In genomic region chr1:18881642-18882431, GRCh38 we compare ENCODE assay signal across 36 cellular contexts. TPM values are rescaled to one million over a fixed set of nuclear protein-coding genes. Genes with fewer than 3 reads are reported as not detected.
"Had no signal": no experiment of that assay in that cellular context is flagged by ENCODE, and none has a peak within 500 bp of the region (broad histone marks: within the 10 kb centered on the region; RNA-seq: fewer than 3 reads in every experiment).

No MANE protein-coding gene starts in this region.

- H3K4me3 ChIP-seq: heart right ventricle, left ventricle myocardium inferior, lung, ovary, right atrium auricular region, spleen, thoracic aorta, vagina had no signal

- H3K4me1 Mint-ChIP-seq: endodermal cell, T-helper 17 cell had no signal

- H3K27me3 Mint-ChIP-seq: dendritic cell treated with granulocyte-macrophage colony-stimulating factor and Interleukin-4, amounts not matched to agents 40 ng/mL and 50 ng/mL, for 4 days; T-helper 17 cell had no signal

- DNase-seq: activated CD4-positive, alpha-beta T cell treated with anti-CD3 and anti-CD28 coated beads for 48 hours; activated CD4-positive, alpha-beta T cell treated with anti-CD3 and anti-CD28 coated beads, Interleukin-2, amount 50 U/mL, for 48 hours; activated CD8-positive, alpha-beta memory T cell treated with anti-CD3 and anti-CD28 coated beads for 24 hours; activated CD8-positive, alpha-beta memory T cell treated with anti-CD3 and anti-CD28 coated beads, Interleukin-2, amount 50 U/mL, for 4 hours; activated effector memory CD4-positive, alpha-beta T cell treated with anti-CD3 and anti-CD28 coated beads, Interleukin-2, amount 50 U/mL, for 16 hours; activated naive CD4-positive, alpha-beta T cell treated with anti-CD3 and anti-CD28 coated beads for 36 hours; activated T-cell treated with anti-CD3 and anti-CD28 coated beads, Interleukin-2, amount 50 U/mL, for 1 hour; amniotic stem cell; brain microvascular endothelial cell; central memory CD4-positive, alpha-beta T cell; endodermal cell; heart right ventricle; left ventricle myocardium inferior; ovary; spleen; stimulated activated CD4-positive, alpha-beta T cell treated with anti-CD3 and anti-CD28 coated beads, Interleukin-2, amount 100 ng/mL, for 48 hours; stimulated activated naive CD8-positive, alpha-beta T cell treated with anti-CD3 and anti-CD28 coated beads, Interleukin-15, Interleukin-2, amounts not matched to agents 100 U/mL and 50 U/mL, for 24 hours; T-helper 17 cell; T1000; trophoblast cell; WERI-Rb-1 had no signal

- FAIRE-seq: astrocyte had no signal

- ATAC-seq: activated CD4-positive, CD25-positive, alpha-beta regulatory T cell treated with anti-CD3 and anti-CD28 coated beads, Interleukin-2, amount 50 U/mL, for 24 hours; stimulated activated naive CD8-positive, alpha-beta T cell treated with anti-CD3 and anti-CD28 coated beads, Interleukin-15, Interleukin-2, amounts not matched to agents 100 U/mL and 50 U/mL, for 24 hours; T-helper 17 cell had no signal

- H3K27ac Mint-ChIP-seq: activated naive CD4-positive, alpha-beta T cell treated with anti-CD3 and anti-CD28 coated beads for 36 hours; activated T-helper 1 cell treated with anti-CD3 and anti-CD28 coated beads, Interleukin-12 subunit alpha, Interleukin-12 subunit beta, Interleukin-2, Interleukin-4 antibody, amounts not matched to agents 30 ng/mL and 10 ng/mL and 1 ng/mL, durations not matched to agents 14 hours and 24 hours and 36 hours; dendritic cell treated with granulocyte-macrophage colony-stimulating factor and Interleukin-4, amounts not matched to agents 40 ng/mL and 50 ng/mL, for 4 days; endodermal cell; nephron; T-helper 17 cell had no signal

- H3K9me3 ChIP-seq: heart right ventricle, left ventricle myocardium inferior, neutrophil, ovary, right atrium auricular region, spleen, thoracic aorta, vagina had no signal

- H3K4me1 ChIP-seq: left ventricle myocardium inferior, right atrium auricular region, spleen had no signal

- H3K27ac ChIP-seq: brain microvascular endothelial cell, heart right ventricle, left ventricle myocardium inferior, neutrophil, ovary, right atrium auricular region, spleen, thoracic aorta, vagina, WERI-Rb-1 had no signal

- H3K27me3 ChIP-seq: brain microvascular endothelial cell, heart right ventricle, neutrophil, ovary, right atrium auricular region, spleen, vagina had no signal

- H3K9me3 Mint-ChIP-seq: activated naive CD4-positive, alpha-beta T cell treated with anti-CD3 and anti-CD28 coated beads for 36 hours; activated T-helper 1 cell treated with anti-CD3 and anti-CD28 coated beads, Interleukin-12 subunit alpha, Interleukin-12 subunit beta, Interleukin-2, Interleukin-4 antibody, amounts not matched to agents 30 ng/mL and 10 ng/mL and 1 ng/mL, durations not matched to agents 14 hours and 24 hours and 36 hours; dendritic cell treated with granulocyte-macrophage colony-stimulating factor and Interleukin-4, amounts not matched to agents 40 ng/mL and 50 ng/mL, for 4 days; endodermal cell; nephron had no signal

- H3K4me3 Mint-ChIP-seq: activated naive CD4-positive, alpha-beta T cell treated with anti-CD3 and anti-CD28 coated beads for 36 hours; activated T-helper 1 cell treated with anti-CD3 and anti-CD28 coated beads, Interleukin-12 subunit alpha, Interleukin-12 subunit beta, Interleukin-2, Interleukin-4 antibody, amounts not matched to agents 30 ng/mL and 10 ng/mL and 1 ng/mL, durations not matched to agents 14 hours and 24 hours and 36 hours; dendritic cell treated with granulocyte-macrophage colony-stimulating factor and Interleukin-4, amounts not matched to agents 40 ng/mL and 50 ng/mL, for 4 days; endodermal cell; nephron; T-helper 17 cell had no signal

- H3K36me3 ChIP-seq: brain microvascular endothelial cell, ovary, thoracic aorta, WERI-Rb-1 had no signal

RNA-seq across cellular contexts. Expression of gene TAS1R2, which starts 22.4 kb away (rescaled TPM):
- total RNA-seq: activated naive CD4-positive, alpha-beta T cell treated with anti-CD3 and anti-CD28 coated beads for 36 hours; activated T-helper 1 cell treated with anti-CD3 and anti-CD28 coated beads, Interleukin-12 subunit alpha, Interleukin-12 subunit beta, Interleukin-2, Interleukin-4 antibody, amounts not matched to agents 30 ng/mL and 10 ng/mL and 1 ng/mL, durations not matched to agents 14 hours and 24 hours and 36 hours; astrocyte; endodermal cell; fibroblast of lung; fibroblast of villous mesenchyme; glomerular endothelial cell; heart right ventricle; left ventricle myocardium inferior; lung; mucosa of gallbladder; ovary; pulmonary artery endothelial cell; right atrium auricular region; spleen; T-helper 17 cell; thoracic aorta had no signal
- polyA plus RNA-seq: fibroblast of lung, heart right ventricle, lung, ovary, spleen had no signal
